ENCODE assay signal across 2 cellular contexts in genomic region chr3:52399593-52399992, GRCh38.
TF ChIP-seq lines count a peak whose summit lies in the region.

No MANE protein-coding gene starts in this region.

TF ChIP-seq in HCT116, 20 proteins besides CTCF, POLR2A, EP300 and RAD21:
- TF ChIP-seq TCF7L2 (IDR thresholded peaks at IDR 0.05; ENCODE audit: borderline replicate concordance, extremely low read depth, insufficient read depth, insufficient read length) (no peak), SIN3A (IDR thresholded peaks at IDR 0.05; ENCODE audit: low read depth) (no peak), ELF1 (IDR thresholded peaks at IDR 0.05; ENCODE audit: borderline replicate concordance, low read depth) (no peak), JUND (IDR thresholded peaks at IDR 0.05) (no peak), ZFX (IDR thresholded peaks at IDR 0.05) (no peak), SRF (IDR thresholded peaks at IDR 0.05; ENCODE audit: low read depth) (no peak), MAX (IDR thresholded peaks at IDR 0.05) (no peak), EZH2phosphoT487 (IDR thresholded peaks at IDR 0.05; ENCODE audit: borderline replicate concordance) (no peak)
TF ChIP-seq in HCT116: peak in this region for 0.

TF ChIP-seq in K562, 482 proteins besides CTCF, POLR2A, EP300 and RAD21:
- TF ChIP-seq MTA1 (IDR thresholded peaks at IDR 0.05; ENCODE audit: borderline replicate concordance) (no peak), DIDO1 (tag; IDR thresholded peaks at IDR 0.05; ENCODE audit: low read depth) (no peak), MECOM (CRISPR knock-in tag; IDR thresholded peaks at IDR 0.05) (no peak), ZNF232 (CRISPR knock-in tag; IDR thresholded peaks at IDR 0.05) (no peak), GTF2F1 (IDR thresholded peaks at IDR 0.05; ENCODE audit: low read depth, low read length) (no peak), SIRT6 (IDR thresholded peaks at IDR 0.05; ENCODE audit: low read depth, low read length) (no peak)
